8 cellular contexts compared by ENCODE assay signal in genomic region chr10:77756319-77757232, GRCh38.
DNase-seq lines count a peak whose midpoint lies in the region; ATAC-seq and TF ChIP-seq lines count a peak whose summit lies in the region.

No MANE protein-coding gene starts in this region.

- ATAC-seq in GM18505 (IDR thresholded peaks at IDR 0.05; ENCODE audit: unreplicated experiment) (peak; percentile 52), WTC11 (peak; percentile 100), GM19023 (IDR thresholded peaks at IDR 0.05; ENCODE audit: unreplicated experiment) (no peak), GM21390 (IDR thresholded peaks at IDR 0.05; ENCODE audit: unreplicated experiment) (no peak)

- no peaks in the 10 kb centered on the region for H3K9me3 Mint-ChIP-seq in WTC11

- POLR2A ChIA-PET in WTC11 (lab: Charles Lee), result no interaction called here

- no peak for TF ChIP-seq POLR2A in GM18505 (IDR thresholded peaks at IDR 0.05; ENCODE audit: borderline replicate concordance, extremely low read depth, insufficient read depth, insufficient read length)

- no peaks in the 10 kb centered on the region for H3K36me3 Mint-ChIP-seq in WTC11

- H3K4me1 Mint-ChIP-seq in WTC11, result peaks cover 10% of the 10 kb centered on the region

- 0 out of 2 replicates have a peak overlapping the region, but pooled peaks have one; percentile 71 for H3K27ac Mint-ChIP-seq in WTC11

- DNase-seq in CD1c-positive myeloid dendritic cell (ENCODE audit: extremely low spot score), result peak; percentile 2
- peak; percentile 66 for DNase-seq in NCI-H146 (lab: John Stamatoyannopoulos, UW)
- peak; percentile 83 for DNase-seq in WTC11 (ENCODE audit: low spot score)
- DNase-seq in iPS DF 19.7 (ENCODE audit: low read depth, low spot score), result peak; percentile 74
- peak; percentile 71 for DNase-seq in superior temporal gyrus (ENCODE audit: extremely low spot score)

- no peaks in the 10 kb centered on the region for H3K27me3 Mint-ChIP-seq in WTC11 (ENCODE audit: low read depth)

- peak overlapping the region; percentile 36 for H3K4me3 Mint-ChIP-seq in WTC11

- CTCF ChIA-PET in WTC11 (lab: Charles Lee), result interaction anchor here (0.6 to 2.9 kb wide), 23 partner anchors 10 to 590 kb away, joined by 3 to 44 read pairs (median 4); partner anchors contain the start of gene KCNMA1

- peak; percentile 49 for TF ChIP-seq CTCF in WTC11 (IDR thresholded peaks at IDR 0.05)

TF ChIP-seq in WTC11, 78 proteins besides CTCF, POLR2A, EP300 and RAD21:
- TF ChIP-seq HMGXB4 (CRISPR knock-in tag; IDR thresholded peaks at IDR 0.05) (no peak), ZNF317 (CRISPR knock-in tag; IDR thresholded peaks at IDR 0.05; ENCODE audit: borderline replicate concordance, low read depth) (no peak)
TF ChIP-seq in WTC11: peak in this region for 0.

Comparison
In these comparisons a context has a peak if more than half of its experiments do, and no peak if none do; other contexts are left out.
1. DNase-seq: peak in every context shown above with its lines; median percentile 83 in WTC11; 74 in iPS DF 19.7; 71 in superior temporal gyrus; 66 in NCI-H146; 2 in CD1c-positive myeloid dendritic cell.
2. ATAC-seq: peak in GM18505 (single experiment) and WTC11 (single experiment); none in GM19023 (single experiment) and GM21390 (single experiment).